In the genomic region with DNA sequence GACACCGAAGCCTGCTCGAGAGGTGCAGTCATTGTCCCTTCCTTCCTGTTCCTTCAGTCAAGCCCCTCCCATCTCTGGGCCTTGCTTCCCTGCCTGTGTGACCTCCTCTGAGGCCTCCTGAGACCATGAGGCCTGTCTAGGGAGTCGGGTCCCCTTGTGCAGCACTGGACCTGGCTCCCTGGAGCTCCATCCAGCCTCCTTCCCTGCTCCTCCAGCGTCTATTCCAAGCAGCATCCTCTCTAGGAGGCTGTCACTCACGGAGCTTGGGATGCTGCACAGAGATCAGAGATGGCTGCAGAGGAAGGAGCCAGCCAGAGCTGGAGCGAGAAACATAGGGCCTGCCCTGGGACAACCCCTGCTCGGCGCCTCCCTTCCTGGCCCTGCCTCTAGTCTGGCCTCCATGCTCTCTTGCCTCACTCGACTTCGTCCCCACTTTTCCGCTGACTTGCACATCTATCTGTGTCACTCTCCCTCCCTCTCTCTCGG, we compare ENCODE assay signal across 23 cellular contexts.
A peak's percentile ranks its signal among the peaks of the same experiment; 100 is the strongest.
DNase-seq lines count a peak whose midpoint lies in the region; ATAC-seq, FAIRE-seq and TF ChIP-seq lines count a peak whose summit lies in the region.
"Had no signal": no experiment of that assay in that cellular context is flagged by ENCODE, and none has a peak within 500 bp of the region (broad histone marks: within the 10 kb centered on the region; RNA-seq: fewer than 3 reads in every experiment).

No MANE protein-coding gene starts in this region.

- DNase-seq in activated T-cell treated with anti-CD3 and anti-CD28 coated beads, Interleukin-2, amount 50 U/mL, for 24 hours: peak; percentile 23
- DNase-seq in activated T-cell treated with anti-CD3 and anti-CD28 coated beads for 4 hours: no peak
- DNase-seq in WTC11 (ENCODE audit: low spot score): no peak
- no peak for DNase-seq in HepG2 (ENCODE audit: low spot score)
- DNase-seq in stimulated activated effector memory CD8-positive, alpha-beta T cell treated with anti-CD3 and anti-CD28 coated beads, Interleukin-12 subunit alpha, Interleukin-12 subunit beta, amount 100 ng/mL, for 72 hours (ENCODE audit: low spot score in 2 of 2): no peak
- no peak for DNase-seq in GM23248
- DNase-seq in NOMO-1 treated with DMSO at 0.1 percent for 48 hours (lab: John Stamatoyannopoulos, UW; ENCODE audit: unreplicated experiment): no peak
- DNase-seq in small intestine: no peak
- DNase-seq: activated effector memory CD4-positive, alpha-beta T cell treated with Interleukin-2 at 50 U/mL for 16 hours; amniotic stem cell; caudate nucleus; effector CD4-positive, alpha-beta T cell; glutamatergic neuron; IMR-90; MG63; NCI-H1694; PC-3; stimulated activated CD4-positive, alpha-beta T cell treated with anti-CD3 and anti-CD28 coated beads, Interleukin-2, amount 100 ng/mL, for 48 hours; T-helper 1 cell; uterus had no signal

- CTCF ChIA-PET in WTC11 (lab: Charles Lee) (no interaction called here), HepG2 (lab: Yijun Ruan, JAX; ENCODE audit: low intra/inter-chr PET ratio, low total read pairs) (no interaction called here)

- intact Hi-C loops in HepG2 (cut with micrococcal nuclease; ENCODE audit: unreplicated experiment): no loop called here

- in situ Hi-C loops in HepG2 (cut with HindIII; ENCODE audit: extremely low pct_ligation_motif_present, low pct_unique_long_range_greater_than_20kb): loop anchor here (10.0 kb wide), 1 partner anchor 136 kb away; no protein-coding TSS in a partner anchor
- in situ Hi-C loops in GM23248 (cut with MboI): no loop called here

- H3F3A ChIP-seq in GM23248 (ENCODE audit: insufficient read depth): no peaks in the 10 kb centered on the region

- 61% methylated on average over 9 of the region's 12 CpGs for WGBS in HepG2 (ENCODE audit: low lambda C conversion rate)
- 46 to 47% methylated on average over 12 of the region's 12 CpGs for WGBS in GM23248 (ENCODE audit: low coverage in 1 of 2, low lambda C conversion rate in 2 of 2, missing lambda C conversion rate in 2 of 2), 2 experiments
- WGBS in small intestine, 3 donors: 69 to 80% (median 74%) methylated on average over 12 of the region's 12 CpGs

- peak; percentile 11; the same call in 1 of the 2 replicates for ATAC-seq in WTC11
- no peak for ATAC-seq in HepG2
- ATAC-seq in stimulated activated effector memory CD8-positive, alpha-beta T cell treated with anti-CD3 and anti-CD28 coated beads, Interleukin-12 subunit alpha, Interleukin-12 subunit beta, amount 100 ng/mL, for 72 hours: no peak
- ATAC-seq: HCT116, PC-3 had no signal

- H3K9me3 ChIP-seq in HepG2 (ENCODE audit: low read length) (no peaks in the 10 kb centered on the region), GM23248 (ENCODE audit: low read depth) (no peaks in the 10 kb centered on the region), small intestine (ENCODE audit: control insufficient read depth, low read depth) (no peaks in the 10 kb centered on the region)
- H3K9me3 ChIP-seq: MG63, uterus had no signal

- no peak overlapping the region for H3K9ac ChIP-seq in HepG2 (ENCODE audit: insufficient read depth, low read depth, low read length)
- no peak overlapping the region for H3K9ac ChIP-seq in GM23248

- FAIRE-seq in HepG2 (lab: Jason Lieb, UNC) (no peak), small intestine (lab: Jason Lieb, UNC) (no peak)
- FAIRE-seq: GM12891 had no signal

- POLR2A ChIA-PET in WTC11 (lab: Charles Lee) (no interaction called here), HepG2 (lab: Yijun Ruan, JAX) (no interaction called here)

- H3K27ac ChIP-seq in HepG2 (ENCODE audit: extremely low read length, insufficient read depth, low read length) (no peak overlapping the region), GM23248 (no peak overlapping the region), small intestine (ENCODE audit: low read depth in 1 of 2, low read length in 1 of 2) (no peak overlapping the region)
- H3K27ac ChIP-seq: uterus had no signal

- H3K9me3 Mint-ChIP-seq in activated T-cell treated with anti-CD3 and anti-CD28 coated beads, Interleukin-2, amount 50 U/mL, for 24 hours: no peaks in the 10 kb centered on the region
- no peaks in the 10 kb centered on the region for H3K9me3 Mint-ChIP-seq in WTC11
- H3K9me3 Mint-ChIP-seq in stimulated activated effector memory CD8-positive, alpha-beta T cell treated with anti-CD3 and anti-CD28 coated beads, Interleukin-12 subunit alpha, Interleukin-12 subunit beta, amount 100 ng/mL, for 72 hours: no peaks in the 10 kb centered on the region

- TF ChIP-seq RAD21 in HepG2 (CRISPR knock-in tag; IDR thresholded peaks at IDR 0.05): no peak

- H3K4me1 ChIP-seq in HepG2 (ENCODE audit: insufficient read depth, low read length): 0 out of 2 replicates have a peak, but pooled peaks cover 8% of the 10 kb centered on the region
- H3K4me1 ChIP-seq in GM23248 (ENCODE audit: insufficient read depth): no peaks in the 10 kb centered on the region
- H3K4me1 ChIP-seq in small intestine (ENCODE audit: control insufficient read depth in 2 of 2, insufficient read depth in 1 of 2, low read depth in 1 of 2, low read length in 1 of 2): no peaks in the 10 kb centered on the region
- H3K4me1 ChIP-seq: uterus had no signal

- TF ChIP-seq CTCF in WTC11 (IDR thresholded peaks at IDR 0.05) (no peak), HepG2 (CRISPR knock-in tag; IDR thresholded peaks at IDR 0.05) (no peak)

- peak overlapping the region; percentile 38 for H3K27ac Mint-ChIP-seq in activated T-cell treated with anti-CD3 and anti-CD28 coated beads, Interleukin-2, amount 50 U/mL, for 24 hours
- H3K27ac Mint-ChIP-seq in WTC11: no peak overlapping the region
- H3K27ac Mint-ChIP-seq in stimulated activated effector memory CD8-positive, alpha-beta T cell treated with anti-CD3 and anti-CD28 coated beads, Interleukin-12 subunit alpha, Interleukin-12 subunit beta, amount 100 ng/mL, for 72 hours: peak overlapping the region; percentile 63

- H3K36me3 Mint-ChIP-seq in activated T-cell treated with anti-CD3 and anti-CD28 coated beads, Interleukin-2, amount 50 U/mL, for 24 hours (ENCODE audit: low read depth): no peaks in the 10 kb centered on the region
- no peaks in the 10 kb centered on the region for H3K36me3 Mint-ChIP-seq in WTC11
- H3K36me3 Mint-ChIP-seq in stimulated activated effector memory CD8-positive, alpha-beta T cell treated with anti-CD3 and anti-CD28 coated beads, Interleukin-12 subunit alpha, Interleukin-12 subunit beta, amount 100 ng/mL, for 72 hours: no peaks in the 10 kb centered on the region
- H3K36me3 Mint-ChIP-seq: CD14-positive monocyte had no signal

- H3K27me3 Mint-ChIP-seq in activated T-cell treated with anti-CD3 and anti-CD28 coated beads, Interleukin-2, amount 50 U/mL, for 24 hours: no peaks in the 10 kb centered on the region
- no peaks in the 10 kb centered on the region for H3K27me3 Mint-ChIP-seq in WTC11 (ENCODE audit: low read depth)

- peaks cover 16% of the 10 kb centered on the region for H3K4me1 Mint-ChIP-seq in activated T-cell treated with anti-CD3 and anti-CD28 coated beads, Interleukin-2, amount 50 U/mL, for 24 hours (ENCODE audit: low read depth)
- H3K4me1 Mint-ChIP-seq in WTC11: peaks cover 36% of the 10 kb centered on the region
- H3K4me1 Mint-ChIP-seq in stimulated activated effector memory CD8-positive, alpha-beta T cell treated with anti-CD3 and anti-CD28 coated beads, Interleukin-12 subunit alpha, Interleukin-12 subunit beta, amount 100 ng/mL, for 72 hours: peaks cover 33% of the 10 kb centered on the region

- no TSS peak for BruUV-seq in HepG2 (replicated peaks; lab: Mats Ljungman, UMichigan)

- H3K4me2 ChIP-seq in HepG2 (ENCODE audit: low read depth, low read length) (no peak overlapping the region), GM23248 (ENCODE audit: unreplicated experiment) (no peak overlapping the region)

- no peaks in the 10 kb centered on the region for H3K36me3 ChIP-seq in HepG2 (replicated peaks in 1 of 2; ENCODE audit: control insufficient read depth in 1 of 2, insufficient read depth in 2 of 2, low read length in 2 of 2)
- H3K36me3 ChIP-seq in GM23248 (ENCODE audit: low read depth): no peaks in the 10 kb centered on the region
- no peaks in the 10 kb centered on the region for H3K36me3 ChIP-seq in small intestine (ENCODE audit: control insufficient read depth in 2 of 2, insufficient read depth in 2 of 2, low read length in 2 of 2)
- H3K36me3 ChIP-seq: MG63, uterus had no signal

- H2AFZ ChIP-seq in HepG2 (ENCODE audit: low read length) (no peak overlapping the region), GM23248 (no peak overlapping the region)

- no peaks in the 10 kb centered on the region for H4K20me1 ChIP-seq in HepG2 (ENCODE audit: insufficient read depth, low read length)
- no peaks in the 10 kb centered on the region for H4K20me1 ChIP-seq in GM23248 (ENCODE audit: insufficient read depth)

- no peak for TF ChIP-seq POLR2A in HepG2 (IDR thresholded peaks at IDR 0.05; ENCODE audit: insufficient read depth in 1 of 2, low read depth in 2 of 2, low read length in 2 of 2)

- H3K27me3 ChIP-seq in HepG2 (ENCODE audit: control insufficient read depth in 1 of 2, insufficient read depth in 2 of 2, low read length in 2 of 2) (peaks cover 4 to 25% of the 10 kb centered on the region in 2 experiments; a peak in 4 of 5 replicates), GM23248 (replicated peaks; ENCODE audit: insufficient read depth) (no peaks in the 10 kb centered on the region), small intestine (ENCODE audit: control insufficient read depth in 2 of 2, insufficient read depth in 2 of 2, low read length in 2 of 2) (no peaks in the 10 kb centered on the region)
- H3K27me3 ChIP-seq: MG63, uterus had no signal

- H3K4me3 Mint-ChIP-seq in activated T-cell treated with anti-CD3 and anti-CD28 coated beads, Interleukin-2, amount 50 U/mL, for 24 hours: no peak overlapping the region
- no peak overlapping the region for H3K4me3 Mint-ChIP-seq in WTC11
- no peak overlapping the region for H3K4me3 Mint-ChIP-seq in stimulated activated effector memory CD8-positive, alpha-beta T cell treated with anti-CD3 and anti-CD28 coated beads, Interleukin-12 subunit alpha, Interleukin-12 subunit beta, amount 100 ng/mL, for 72 hours
- H3K4me3 Mint-ChIP-seq: CD14-positive monocyte had no signal

- H3K4me3 ChIP-seq in HepG2 (replicated peaks in 1 of 3; ENCODE audit: insufficient read depth in 1 of 3, low read depth in 2 of 3, low read length in 3 of 3) (no peak overlapping the region), GM23248 (no peak overlapping the region), small intestine (ENCODE audit: low read depth in 1 of 2, low read length in 2 of 2) (no peak overlapping the region)
- H3K4me3 ChIP-seq: MG63, uterus had no signal

- TF ChIP-seq EP300 in HepG2 (IDR thresholded peaks at IDR 0.05; ENCODE audit: low read depth in 2 of 2, low read length in 2 of 2) (no peak), HepG2 (CRISPR knock-in tag; IDR thresholded peaks at IDR 0.05; ENCODE audit: borderline replicate concordance) (no peak)

- H3K9me2 ChIP-seq in GM23248 (ENCODE audit: insufficient read depth): no peaks in the 10 kb centered on the region

- H3K79me2 ChIP-seq in HepG2 (ENCODE audit: insufficient read depth, low read length) (no peaks in the 10 kb centered on the region), GM23248 (ENCODE audit: insufficient read depth) (no peaks in the 10 kb centered on the region)

TF ChIP-seq in HepG2, 621 proteins besides CTCF, POLR2A, EP300 and RAD21 (continues in another document):
- TF ChIP-seq MAFK (conservative IDR thresholded peaks at IDR 0.05 in 1 of 2, IDR thresholded peaks at IDR 0.05 in 1 of 2; ENCODE audit: low read length in 2 of 2): peak; percentile 35 to 45; a peak in 2 of 4 replicates
